ENCODE assay signal across 1 cellular context in genomic region chr6:137707590-137708360, GRCh38.
TF ChIP-seq lines count a peak whose summit lies in the region.

No MANE protein-coding gene starts in this region.

TF ChIP-seq in K562, 482 proteins besides CTCF, POLR2A, EP300 and RAD21 (continued from another document and continues in another):
- TF ChIP-seq HOMEZ (CRISPR knock-in tag; IDR thresholded peaks at IDR 0.05) (no peak), ZEB2 (IDR thresholded peaks at IDR 0.05) (peak; percentile 58; the same call in 1 of the 2 replicates), CHD7 (IDR thresholded peaks at IDR 0.05; ENCODE audit: low read depth, low read length) (no peak), PRDM10 (IDR thresholded peaks at IDR 0.05; ENCODE audit: partially characterized antibody) (peak; percentile 19), CXXC5 (CRISPR knock-in tag; IDR thresholded peaks at IDR 0.05) (no peak; the same call in 1 of the 2 replicates), ZNF24 (IDR thresholded peaks at IDR 0.05) (no peak), TFAP4 (CRISPR knock-in tag; IDR thresholded peaks at IDR 0.05; ENCODE audit: borderline replicate concordance) (no peak), ELK1 (CRISPR knock-in tag; IDR thresholded peaks at IDR 0.05) (no peak), ZNF384 (IDR thresholded peaks at IDR 0.05; ENCODE audit: low read depth, low read length) (no peak), ATF3 (IDR thresholded peaks at IDR 0.05) (peak; percentile 11; the same call in 1 of the 2 replicates), ATF3 (CRISPR knock-in tag; conservative IDR thresholded peaks at IDR 0.05) (no peak), MAFG (tag; conservative IDR thresholded peaks at IDR 0.05) (peak; percentile 27; the same call in 1 of the 2 replicates), NUFIP1 (IDR thresholded peaks at IDR 0.05; ENCODE audit: partially characterized antibody) (no peak), ZKSCAN8 (CRISPR knock-in tag; IDR thresholded peaks at IDR 0.05) (no peak), HMG20B (CRISPR knock-in tag; IDR thresholded peaks at IDR 0.05) (no peak), ZNF668 (CRISPR knock-in tag; IDR thresholded peaks at IDR 0.05) (0 out of 2 replicates have a peak, but pooled peaks have one; percentile 22), CBFA2T2 (conservative IDR thresholded peaks at IDR 0.05) (0 out of 2 replicates have a peak, but pooled peaks have one; percentile 1), BRD9 (IDR thresholded peaks at IDR 0.05; ENCODE audit: low read depth, partially characterized antibody) (peak; percentile 89), ZNF407 (IDR thresholded peaks at IDR 0.05; ENCODE audit: low read depth) (no peak), NCOA2 (IDR thresholded peaks at IDR 0.05; ENCODE audit: partially characterized antibody in 2 of 2) (no peak)
